8 cellular contexts compared by ENCODE assay signal in the genomic region with DNA sequence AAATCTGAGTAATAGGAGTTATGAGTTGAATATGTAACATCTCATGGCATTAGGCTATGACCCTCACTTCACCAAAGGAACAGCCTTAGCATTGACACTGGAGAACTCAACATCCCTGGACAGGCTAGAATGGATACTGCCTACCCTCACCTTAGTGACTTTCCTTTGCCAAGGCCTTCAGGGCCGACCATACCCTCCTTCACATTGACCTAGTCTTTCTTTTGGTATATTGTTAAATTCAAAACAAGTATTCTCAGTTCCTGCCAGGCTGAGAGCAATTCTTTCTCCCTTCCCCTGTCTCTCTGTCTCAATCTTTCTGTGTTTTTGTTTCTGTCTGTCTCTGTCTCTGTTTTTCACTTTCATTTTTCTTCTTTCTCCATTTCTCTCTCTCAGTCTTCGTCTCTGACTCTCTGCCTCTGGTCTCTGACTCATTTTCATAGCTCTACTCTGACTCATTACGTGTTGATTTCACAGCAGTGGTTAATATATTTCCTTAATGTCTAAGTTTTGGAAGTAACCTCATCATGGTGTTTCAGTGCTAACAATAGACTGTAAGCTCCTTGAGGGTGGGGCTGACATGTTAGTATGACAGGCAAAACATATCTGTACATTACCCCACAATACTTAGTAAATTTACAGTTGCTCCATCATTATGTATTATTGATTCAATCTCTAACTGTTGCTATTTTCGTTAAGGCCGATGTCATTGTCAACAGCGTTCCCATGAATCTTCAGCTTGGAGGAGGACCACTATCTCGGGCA. TPM values are rescaled to one million over a fixed set of nuclear protein-coding genes. Genes with fewer than 3 reads are reported as not detected.
DNase-seq lines count a peak whose midpoint lies in the region; ATAC-seq and TF ChIP-seq lines count a peak whose summit lies in the region.

No MANE protein-coding gene starts in this region.

- no peaks in the 10 kb centered on the region for H3K27me3 Mint-ChIP-seq in T-cell

- H3K4me3 ChIP-seq in AG09309 (ENCODE audit: control insufficient read depth, low read depth, low read length) = no peak overlapping the region

- POLR2A ChIA-PET in T-cell (lab: Charles Lee) = no interaction called here

- peaks cover 4 to 23% (median 10%) of the 10 kb centered on the region in 3 donors for H3K4me1 Mint-ChIP-seq in T-cell

- no peaks in the 10 kb centered on the region for H3K9me3 Mint-ChIP-seq in T-cell

- DNase-seq in AG09309 (ENCODE audit: low read depth) (peak; percentile 45), T-cell (no peak), hepatic stellate cell (ENCODE audit: low spot score) (peak; percentile 65), cerebellum (ENCODE audit: low spot score) (no peak), SKM-1 treated with dmso at 0.1 percent for 144 hours (lab: John Stamatoyannopoulos, UW; ENCODE audit: unreplicated experiment) (no peak), amygdala (lab: John Stamatoyannopoulos, UW) (no peak)

- CTCF ChIA-PET in T-cell (lab: Charles Lee) = interaction anchor here in 1 of 2 donors (0.6 kb wide), 1 partner anchor 48 kb away, joined by 4 read pairs; no protein-coding TSS in a partner anchor

- peaks cover 44% of the 10 kb centered on the region for H3K36me3 Mint-ChIP-seq in T-cell

- H3K27ac Mint-ChIP-seq in T-cell = peak overlapping the region; percentile 89 to 91

- H3K4me3 Mint-ChIP-seq in T-cell = peak overlapping the region in 1 of 3 donors; percentile 58

- ATAC-seq in GM19025 (IDR thresholded peaks at IDR 0.05; ENCODE audit: low read depth, unreplicated experiment) (peak; percentile 91), HG03066 (IDR thresholded peaks at IDR 0.05; ENCODE audit: low read depth, unreplicated experiment) (peak; percentile 97), T-cell (replicated peaks in 1 of 4) (peak; percentile 40 to 80 (median 60))

- TF ChIP-seq CTCF in AG09309 (IDR thresholded peaks at IDR 0.05; ENCODE audit: control insufficient read depth, insufficient read depth, low read depth, low read length, missing control alignments) = no peak

RNA-seq across cellular contexts. Expression of a gene that starts 32.5 kb away (rescaled TPM):
- total RNA-seq in T-cell = 10 to 100 TPM; 37.3 to 74.9 (median 72.5) TPM
- 0.36 TPM for total RNA-seq in cerebellum

RNA-seq across cellular contexts. Expression of a gene that starts 45.8 kb away (rescaled TPM):
- total RNA-seq in T-cell (10 to 100 TPM; 35.1 to 56.2 (median 49.8) TPM), cerebellum (4.4 TPM)

RNA-seq across cellular contexts. Expression of a gene that starts 45.9 kb away (rescaled TPM):
- total RNA-seq in T-cell (10 to 100 TPM; 20.2 to 43.0 (median 24.3) TPM), cerebellum (5.4 TPM)

Comparison
In these comparisons a context has a peak if more than half of its experiments do, and no peak if none do; other contexts are left out.
1. DNase-seq: peak in AG09309 (single experiment) and hepatic stellate cell (single experiment); none in T-cell (0 of 34), cerebellum (single experiment), SKM-1 treated with dmso at 0.1 percent for 144 hours (single experiment) and amygdala (0 of 56).
2. RNA of a gene that starts 32.5 kb away (total RNA-seq): 37.3 to 74.9 TPM in T-cell; 0.36 TPM in cerebellum (single experiment); every median in the first group is over 10 times any median in the second.
3. Peak in every context shown above with its lines, with median percentiles within 50 percentile points of each other: ATAC-seq.